ENCODE assay signal across 8 cellular contexts in genomic region chr15:101070502-101071273, GRCh38.
A peak's percentile ranks its signal among the peaks of the same experiment; 100 is the strongest.
DNase-seq lines count a peak whose midpoint lies in the region; ATAC-seq and TF ChIP-seq lines count a peak whose summit lies in the region.

No MANE protein-coding gene starts in this region.

- intact Hi-C loops in Right ventricle myocardium inferior (cut with DNase I) = no loop called here
- intact Hi-C loops in cardiac septum (cut with DNase I) = no loop called here
- intact Hi-C loops in prostate gland (cut with DNase I) = no loop called here

- H3K4me1 ChIP-seq in tibial nerve (peaks cover 0 to 69% (median 44%) of the 10 kb centered on the region in 4 donors), prostate gland (replicated peaks) (no peaks in the 10 kb centered on the region)

- DNase-seq in Right ventricle myocardium inferior (ENCODE audit: missing footprints) (no peak), cardiac septum (ENCODE audit: low spot score) (no peak), hepatic stellate cell (ENCODE audit: low spot score) (peak; percentile 72), tibial nerve (ENCODE audit: low spot score in 2 of 2) (no peak), NCI-H510A treated with DMSO at 0.1 percent for 48 hours (lab: John Stamatoyannopoulos, UW) (no peak), prostate gland (ENCODE audit: low spot score) (no peak)
- no peak for DNase-seq in activated naive CD8-positive, alpha-beta T cell treated with anti-CD3 and anti-CD28 coated beads for 36 hours
- DNase-seq in activated CD8-positive, alpha-beta memory T cell treated with anti-CD3 and anti-CD28 coated beads, Interleukin-2, amount 50 U/mL, for 4 hours = no peak

- TF ChIP-seq POLR2A in tibial nerve (IDR thresholded peaks at IDR 0.05) (no peak), prostate gland (IDR thresholded peaks at IDR 0.05) (no peak)

- H3K27ac ChIP-seq in tibial nerve (peak overlapping the region; percentile 58 to 88 (median 80)), prostate gland (no peak overlapping the region)

- 39 to 47% methylated on average over 6 of the region's 6 CpGs for WGBS in tibial nerve, 2 donors
- 68% methylated on average over 6 of the region's 6 CpGs for WGBS in prostate gland

- TF ChIP-seq CTCF in tibial nerve (IDR thresholded peaks at IDR 0.05) (no peak), prostate gland (IDR thresholded peaks at IDR 0.05) (no peak)

- H3K9me3 Mint-ChIP-seq in activated naive CD8-positive, alpha-beta T cell treated with anti-CD3 and anti-CD28 coated beads for 36 hours = no peaks in the 10 kb centered on the region

- H3K4me1 Mint-ChIP-seq in activated naive CD8-positive, alpha-beta T cell treated with anti-CD3 and anti-CD28 coated beads for 36 hours = peaks cover 12% of the 10 kb centered on the region

- peak; percentile 87 for ATAC-seq in Right ventricle myocardium inferior

- H3K27me3 ChIP-seq in tibial nerve (no peaks in the 10 kb centered on the region), prostate gland (replicated peaks; ENCODE audit: insufficient read depth) (no peaks in the 10 kb centered on the region)

- H3K4me3 ChIP-seq in tibial nerve (no peak overlapping the region), prostate gland (no peak overlapping the region)

- no peaks in the 10 kb centered on the region for H3K36me3 Mint-ChIP-seq in activated naive CD8-positive, alpha-beta T cell treated with anti-CD3 and anti-CD28 coated beads for 36 hours

- no peak overlapping the region for H3K4me3 Mint-ChIP-seq in activated naive CD8-positive, alpha-beta T cell treated with anti-CD3 and anti-CD28 coated beads for 36 hours

- H3K36me3 ChIP-seq in tibial nerve (peaks cover 0 to 4% (median 0%) of the 10 kb centered on the region in 3 donors), prostate gland (no peaks in the 10 kb centered on the region)

- H3K27ac Mint-ChIP-seq in activated naive CD8-positive, alpha-beta T cell treated with anti-CD3 and anti-CD28 coated beads for 36 hours = peak overlapping the region; percentile 84

- peak in 1 of 2 donors; percentile 43 for TF ChIP-seq EP300 in tibial nerve (IDR thresholded peaks at IDR 0.05)

- H3K9me3 ChIP-seq in tibial nerve (no peaks in the 10 kb centered on the region), prostate gland (no peaks in the 10 kb centered on the region)

- no peaks in the 10 kb centered on the region for H3K27me3 Mint-ChIP-seq in activated naive CD8-positive, alpha-beta T cell treated with anti-CD3 and anti-CD28 coated beads for 36 hours

Comparison
In these comparisons a context has a peak if more than half of its experiments do, and no peak if none do; other contexts are left out.
1. H3K27ac ChIP-seq: peak in tibial nerve (4 of 4); none in prostate gland (0 of 2).